ENCODE assay signal across 13 cellular contexts in the genomic region with DNA sequence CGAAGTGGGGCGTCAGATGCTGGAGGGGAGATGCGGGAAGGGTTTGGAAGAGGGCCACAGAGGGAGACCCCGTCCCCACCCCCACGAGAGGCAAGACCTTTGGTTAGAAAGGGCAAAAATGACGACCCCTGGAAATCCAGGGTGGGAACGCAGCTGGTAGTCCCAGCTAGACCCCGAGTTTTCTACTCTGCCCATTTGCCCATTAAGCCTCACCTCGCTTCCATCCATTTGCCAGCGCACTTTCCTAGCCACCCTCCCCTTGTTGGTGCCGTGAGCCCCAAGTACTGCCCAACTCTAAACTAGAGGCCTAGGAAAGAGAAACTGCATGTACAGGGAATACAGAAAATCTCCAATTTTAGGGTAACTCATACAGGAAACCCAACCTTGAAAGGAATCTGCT. TPM values are rescaled to one million over a fixed set of nuclear protein-coding genes. Genes with fewer than 3 reads are reported as not detected.
DNase-seq lines count a peak whose midpoint lies in the region; ATAC-seq, FAIRE-seq and TF ChIP-seq lines count a peak whose summit lies in the region.
"Had no signal": no experiment of that assay in that cellular context is flagged by ENCODE, and none has a peak within 500 bp of the region (broad histone marks: within the 10 kb centered on the region; RNA-seq: fewer than 3 reads in every experiment).

No MANE protein-coding gene starts in this region.

- no peaks in the 10 kb centered on the region for H3K9me3 Mint-ChIP-seq in activated naive CD8-positive, alpha-beta T cell (ENCODE audit: low read depth)

- no peak overlapping the region for H3K27ac Mint-ChIP-seq in activated naive CD8-positive, alpha-beta T cell

- no peak for TF ChIP-seq RAD21 in SK-N-SH (IDR thresholded peaks at IDR 0.05; ENCODE audit: low read length)

- H3K9me3 ChIP-seq in SK-N-SH (no peaks in the 10 kb centered on the region), iPS-18a (ENCODE audit: control insufficient read depth, low read depth, low read length) (no peaks in the 10 kb centered on the region), skeletal muscle satellite cell (replicated peaks; ENCODE audit: low read length) (no peaks in the 10 kb centered on the region), kidney (ENCODE audit: control insufficient read depth in 1 of 2, low read length in 2 of 2) (no peaks in the 10 kb centered on the region)
- H3K9me3 ChIP-seq: SJSA1 had no signal

- peaks cover 12% of the 10 kb centered on the region; the same call in 1 of the 2 replicates for H3K27me3 ChIP-seq in SK-N-SH (ENCODE audit: insufficient read depth)
- H3K27me3 ChIP-seq in iPS-18a (ENCODE audit: control insufficient read depth, insufficient read depth, low read length) = peaks cover 17% of the 10 kb centered on the region
- peaks cover 33% of the 10 kb centered on the region for H3K27me3 ChIP-seq in skeletal muscle satellite cell (ENCODE audit: control insufficient read depth, insufficient read depth, low read length)

- H3K36me3 ChIP-seq in SK-N-SH (replicated peaks in 1 of 2; ENCODE audit: control insufficient read depth in 1 of 2, insufficient read depth in 2 of 2, low read length in 1 of 2) = peaks cover 0 to 14% of the 10 kb centered on the region in 2 experiments
- peaks cover 8% of the 10 kb centered on the region for H3K36me3 ChIP-seq in iPS-18a (ENCODE audit: control insufficient read depth, low read depth, low read length)
- peaks cover 8% of the 10 kb centered on the region for H3K36me3 ChIP-seq in skeletal muscle satellite cell (ENCODE audit: insufficient read depth, low read length)
- H3K36me3 ChIP-seq in kidney (ENCODE audit: control insufficient read depth in 1 of 2, insufficient read depth in 2 of 2, low read length in 2 of 2) = no peaks in the 10 kb centered on the region

- 78% methylated on average over 7 of the region's 11 CpGs for WGBS in SK-N-SH (ENCODE audit: low lambda C conversion rate)

- H3K36me3 Mint-ChIP-seq in activated naive CD8-positive, alpha-beta T cell = peaks cover 1% of the 10 kb centered on the region

- POLR2A ChIA-PET in SK-N-SH (lab: Yijun Ruan, JAX) = no interaction called here

- H3K4me3 Mint-ChIP-seq in activated naive CD8-positive, alpha-beta T cell = peak overlapping the region; percentile 86

- peaks cover 0 to 8% of the 10 kb centered on the region in 2 experiments; a peak in 2 of 4 replicates for H3K4me1 ChIP-seq in SK-N-SH (ENCODE audit: control insufficient read depth in 1 of 2, insufficient read depth in 2 of 2, low read depth in 1 of 2, low read length in 1 of 2)
- H3K4me1 ChIP-seq in iPS-18a (ENCODE audit: control insufficient read depth, low read depth, low read length) = no peaks in the 10 kb centered on the region
- peaks cover 10% of the 10 kb centered on the region for H3K4me1 ChIP-seq in skeletal muscle satellite cell (ENCODE audit: control insufficient read depth, insufficient read depth, low read length)
- H3K4me1 ChIP-seq in kidney (ENCODE audit: control insufficient read depth in 1 of 2, insufficient read depth in 1 of 2, low read depth in 1 of 2, low read length in 2 of 2) = peaks cover 4 to 6% of the 10 kb centered on the region in 2 donors
- H3K4me1 ChIP-seq: SJSA1 had no signal

- H2AFZ ChIP-seq in SK-N-SH (ENCODE audit: low read depth) = no peak overlapping the region

- no peak for TF ChIP-seq CTCF in SK-N-SH (IDR thresholded peaks at IDR 0.05)
- TF ChIP-seq CTCF in kidney (IDR thresholded peaks at IDR 0.05; ENCODE audit: borderline replicate concordance, extremely low read depth, insufficient read depth) = no peak

- FAIRE-seq in kidney (lab: Jason Lieb, UNC) = no peak
- FAIRE-seq: colon had no signal

- H3K4me3 ChIP-seq in SK-N-SH (ENCODE audit: low read depth in 2 of 2, low read length in 1 of 2) (peak overlapping the region in 1 of 2 experiments; percentile 95; a peak in 2 of 4 replicates), iPS-18a (ENCODE audit: low read length) (peak overlapping the region; percentile 85), skeletal muscle satellite cell (ENCODE audit: low read length) (no peak overlapping the region), kidney (ENCODE audit: low read length in 2 of 2) (peak overlapping the region in 1 of 2 donors; percentile 94)
- H3K4me3 ChIP-seq: SJSA1 had no signal

- no peak overlapping the region for H3K9ac ChIP-seq in SK-N-SH
- no peak overlapping the region for H3K9ac ChIP-seq in iPS-18a (ENCODE audit: low read length)
- no peak overlapping the region for H3K9ac ChIP-seq in skeletal muscle satellite cell (ENCODE audit: low read depth, low read length)
- no peak overlapping the region for H3K9ac ChIP-seq in kidney (ENCODE audit: low read length in 2 of 2)

- no peaks in the 10 kb centered on the region for H3F3A ChIP-seq in SK-N-SH (replicated peaks; ENCODE audit: insufficient read depth)

- no peak for DNase-seq in SK-N-SH
- no peak for DNase-seq in DMS53 treated with DMSO at 0.1 percent for 48 hours (lab: John Stamatoyannopoulos, UW; ENCODE audit: unreplicated experiment)
- no peak for DNase-seq in kidney
- no peak for DNase-seq in stimulated activated CD8-positive, alpha-beta memory T cell treated with anti-CD3 and anti-CD28 coated beads, Interleukin-4, amount 100 ng/mL, for 48 hours

- H3K27me3 Mint-ChIP-seq in activated naive CD8-positive, alpha-beta T cell = peaks cover 8% of the 10 kb centered on the region

- peak overlapping the region; percentile 91 for H3K4me2 ChIP-seq in SK-N-SH
- H3K4me2 ChIP-seq in skeletal muscle satellite cell (ENCODE audit: low read length) = peak overlapping the region; percentile 51

- ATAC-seq in SK-N-SH treated with all-trans-retinoic acid at 6 μM for 48 hours = no peak

- H3K9me2 ChIP-seq in SK-N-SH = no peaks in the 10 kb centered on the region

- intact Hi-C loops in kidney (cut with DNase I) = no loop called here

- TF ChIP-seq EP300 in SK-N-SH (IDR thresholded peaks at IDR 0.05; ENCODE audit: borderline replicate concordance in 1 of 2, low read depth in 1 of 2, low read length in 1 of 2) = no peak

- peaks cover 15% of the 10 kb centered on the region for H3K79me2 ChIP-seq in SK-N-SH (ENCODE audit: insufficient read depth)

- no peaks in the 10 kb centered on the region for H4K20me1 ChIP-seq in SK-N-SH (ENCODE audit: insufficient read depth)

- H3K4me1 Mint-ChIP-seq in activated naive CD8-positive, alpha-beta T cell (ENCODE audit: low read depth) = peaks cover 31% of the 10 kb centered on the region

- CTCF ChIA-PET in SK-N-SH (lab: Yijun Ruan, JAX) = interaction anchor here (1.2 kb wide), 1 partner anchor 14 kb away, joined by 4 read pairs; no protein-coding TSS in a partner anchor

- peak overlapping the region in 1 of 2 experiments; percentile 36; a peak in 1 of 4 replicates for H3K27ac ChIP-seq in SK-N-SH (ENCODE audit: low read depth in 2 of 2, low read length in 1 of 2)
- H3K27ac ChIP-seq in iPS-18a (ENCODE audit: low read length) = no peak overlapping the region
- H3K27ac ChIP-seq in kidney (ENCODE audit: low read depth in 2 of 2, low read length in 2 of 2) = no peak overlapping the region
- H3K27ac ChIP-seq: 22Rv1, SJSA1 had no signal

TF ChIP-seq in SK-N-SH, 30 proteins besides CTCF, POLR2A, EP300 and RAD21 (continues in another document):
- TF ChIP-seq, protein P1, sequence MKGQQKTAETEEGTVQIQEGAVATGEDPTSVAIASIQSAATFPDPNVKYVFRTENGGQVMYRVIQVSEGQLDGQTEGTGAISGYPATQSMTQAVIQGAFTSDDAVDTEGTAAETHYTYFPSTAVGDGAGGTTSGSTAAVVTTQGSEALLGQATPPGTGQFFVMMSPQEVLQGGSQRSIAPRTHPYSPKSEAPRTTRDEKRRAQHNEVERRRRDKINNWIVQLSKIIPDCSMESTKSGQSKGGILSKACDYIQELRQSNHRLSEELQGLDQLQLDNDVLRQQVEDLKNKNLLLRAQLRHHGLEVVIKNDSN (IDR thresholded peaks at IDR 0.05; ENCODE audit: borderline replicate concordance, low read depth) = no peak
- no peak for TF ChIP-seq JUND (IDR thresholded peaks at IDR 0.05)

TF ChIP-seq in SK-N-SH treated with all-trans-retinoic acid at 6 μM for 48 hours, 23 proteins besides CTCF, POLR2A, EP300 and RAD21 (continues in another document):
- TF ChIP-seq ZNF70 (CRISPR knock-in tag; IDR thresholded peaks at IDR 0.05) = no peak
- TF ChIP-seq, protein P2, sequence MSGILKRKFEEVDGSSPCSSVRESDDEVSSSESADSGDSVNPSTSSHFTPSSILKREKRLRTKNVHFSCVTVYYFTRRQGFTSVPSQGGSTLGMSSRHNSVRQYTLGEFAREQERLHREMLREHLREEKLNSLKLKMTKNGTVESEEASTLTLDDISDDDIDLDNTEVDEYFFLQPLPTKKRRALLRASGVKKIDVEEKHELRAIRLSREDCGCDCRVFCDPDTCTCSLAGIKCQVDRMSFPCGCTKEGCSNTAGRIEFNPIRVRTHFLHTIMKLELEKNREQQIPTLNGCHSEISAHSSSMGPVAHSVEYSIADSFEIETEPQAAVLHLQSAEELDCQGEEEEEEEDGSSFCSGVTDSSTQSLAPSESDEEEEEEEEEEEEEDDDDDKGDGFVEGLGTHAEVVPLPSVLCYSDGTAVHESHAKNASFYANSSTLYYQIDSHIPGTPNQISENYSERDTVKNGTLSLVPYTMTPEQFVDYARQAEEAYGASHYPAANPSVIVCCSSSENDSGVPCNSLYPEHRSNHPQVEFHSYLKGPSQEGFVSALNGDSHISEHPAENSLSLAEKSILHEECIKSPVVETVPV (CRISPR knock-in tag; IDR thresholded peaks at IDR 0.05) = no peak
- no peak for TF ChIP-seq CSDC2 (CRISPR knock-in tag; IDR thresholded peaks at IDR 0.05)

RNA-seq across cellular contexts. Expression of a gene that starts 0.4 kb away (rescaled TPM):
- 0.12 and 0.39 TPM in 2 replicates for polyA plus RNA-seq in SK-N-SH (2012; rRNA removed)
- polyA plus RNA-seq in SK-N-SH (2012; cell fraction: cytosol; rRNA removed) = 0.24 and 0.42 TPM in 2 replicates
- polyA plus RNA-seq in SK-N-SH (2012; cell fraction: nucleus; rRNA removed) = 0.29 TPM in 2 replicates
- total RNA-seq in skeletal muscle satellite cell (2012; rRNA removed) = not detected in 2 replicates
- total RNA-seq in kidney = 1.1 TPM
- polyA plus RNA-seq in kidney (ENCODE audit: insufficient read depth, low read depth, low replicate concordance) = 3.8 TPM
- total RNA-seq: glomerular endothelial cell, NCI-H460, SJSA1 had no signal

RNA-seq across cellular contexts. Expression of a gene that starts 1.7 kb away (rescaled TPM):
- polyA plus RNA-seq in SK-N-SH (2012; rRNA removed) (7.0 and 8.3 TPM in 2 replicates), kidney (ENCODE audit: insufficient read depth, low read depth, low replicate concordance) (9.9 TPM)
- 9.7 and 11.4 TPM in 2 replicates for polyA plus RNA-seq in SK-N-SH (2012; cell fraction: cytosol; rRNA removed)
- 3.1 and 5.0 TPM in 2 replicates for polyA plus RNA-seq in SK-N-SH (2012; cell fraction: nucleus; rRNA removed)
- total RNA-seq in skeletal muscle satellite cell (2012; rRNA removed) = 12.9 and 19.7 TPM in 2 replicates
- 9.4 TPM for total RNA-seq in kidney

RNA-seq across cellular contexts. Expression of a gene that starts 17.2 kb away (rescaled TPM):
- polyA plus RNA-seq in SK-N-SH (2012; rRNA removed) (1.3 and 1.4 TPM in 2 replicates), kidney (ENCODE audit: insufficient read depth, low read depth, low replicate concordance) (4.9 TPM)
- polyA plus RNA-seq in SK-N-SH (2012; cell fraction: cytosol; rRNA removed) = 1.9 TPM in 2 replicates
- polyA plus RNA-seq in SK-N-SH (2012; cell fraction: nucleus; rRNA removed) = 1.00 and 1.6 TPM in 2 replicates
- 6.6 and 6.8 TPM in 2 replicates for total RNA-seq in skeletal muscle satellite cell (2012; rRNA removed)
- 3.0 TPM for total RNA-seq in kidney

RNA-seq across cellular contexts. Expression of a gene that starts 41.2 kb away (rescaled TPM):
- 0.02 and 0.16 TPM in 2 replicates for polyA plus RNA-seq in SK-N-SH (2012; rRNA removed)
- polyA plus RNA-seq in SK-N-SH (2012; cell fraction: cytosol; rRNA removed) = 0.01 and 0.05 TPM in 2 replicates
- 0.16 and 0.85 TPM in 2 replicates for polyA plus RNA-seq in SK-N-SH (2012; cell fraction: nucleus; rRNA removed)
- total RNA-seq in skeletal muscle satellite cell (2012; rRNA removed) = not detected in 2 replicates
- total RNA-seq in kidney = not detected
- not detected for polyA plus RNA-seq in kidney (ENCODE audit: insufficient read depth, low read depth, low replicate concordance)
- total RNA-seq: glomerular endothelial cell, SJSA1 had no signal
